ENCODE assay signal across 20 cellular contexts in genomic region chr1:197660389-197660788, GRCh38.
DNase-seq lines count a peak whose midpoint lies in the region; FAIRE-seq and TF ChIP-seq lines count a peak whose summit lies in the region.
"Had no signal": no experiment of that assay in that cellular context is flagged by ENCODE, and none has a peak within 500 bp of the region (broad histone marks: within the 10 kb centered on the region; RNA-seq: fewer than 3 reads in every experiment).

No MANE protein-coding gene starts in this region.

- H3K27ac ChIP-seq in kidney (ENCODE audit: low read depth in 2 of 2, low read length in 2 of 2): no peak overlapping the region
- H3K27ac ChIP-seq in CD4-positive, alpha-beta memory T cell (ENCODE audit: low read depth, low read length): no peak overlapping the region
- H3K27ac ChIP-seq: SJSA1 had no signal

- POLR2A ChIA-PET in CD4-positive, alpha-beta memory T cell (lab: Charles Lee; ENCODE audit: partially characterized antibody): no interaction called here

- H3K27me3 Mint-ChIP-seq in chondrocyte (ENCODE audit: low read depth): no peaks in the 10 kb centered on the region
- no peaks in the 10 kb centered on the region for H3K27me3 Mint-ChIP-seq in CD4-positive, alpha-beta memory T cell
- no peaks in the 10 kb centered on the region for H3K27me3 Mint-ChIP-seq in nephron progenitor cell (ENCODE audit: low read depth, poor library complexity)
- H3K27me3 Mint-ChIP-seq: B cell; CD4-positive, alpha-beta T cell had no signal

- intact Hi-C loops in kidney (cut with DNase I): no loop called here
- intact Hi-C loops in CD4-positive, alpha-beta memory T cell (cut with micrococcal nuclease): no loop called here

- no peaks in the 10 kb centered on the region for H3K9me3 ChIP-seq in kidney (ENCODE audit: control insufficient read depth in 1 of 2, low read length in 2 of 2)
- H3K9me3 ChIP-seq in CD4-positive, alpha-beta memory T cell (ENCODE audit: control insufficient read depth in 1 of 2, low read length in 2 of 2): no peaks in the 10 kb centered on the region
- H3K9me3 ChIP-seq: SJSA1 had no signal

- no peaks in the 10 kb centered on the region for H3K27me3 ChIP-seq in CD4-positive, alpha-beta memory T cell (ENCODE audit: insufficient read depth, low read length)
- H3K27me3 ChIP-seq: SJSA1 had no signal

- no peaks in the 10 kb centered on the region for H3K4me1 ChIP-seq in kidney (ENCODE audit: control insufficient read depth in 1 of 2, insufficient read depth in 1 of 2, low read depth in 1 of 2, low read length in 2 of 2)
- peaks cover 9% of the 10 kb centered on the region for H3K4me1 ChIP-seq in CD4-positive, alpha-beta memory T cell (ENCODE audit: insufficient read depth, low read length)

- no peak overlapping the region for H3K4me3 Mint-ChIP-seq in chondrocyte (ENCODE audit: unreplicated experiment)
- peak overlapping the region in 1 of 8 donors; percentile 12 for H3K4me3 Mint-ChIP-seq in CD4-positive, alpha-beta memory T cell
- no peak overlapping the region for H3K4me3 Mint-ChIP-seq in nephron progenitor cell
- H3K4me3 Mint-ChIP-seq: CD4-positive, alpha-beta T cell had no signal

- no peak overlapping the region for H3K4me3 ChIP-seq in kidney (ENCODE audit: low read length in 2 of 2)
- H3K4me3 ChIP-seq in CD4-positive, alpha-beta memory T cell (ENCODE audit: low read length in 2 of 2): no peak overlapping the region
- H3K4me3 ChIP-seq: GM12878, K562, SJSA1 had no signal

- H3K27ac Mint-ChIP-seq in chondrocyte (ENCODE audit: unreplicated experiment): peak overlapping the region; percentile 38
- peak overlapping the region in 1 of 7 donors; percentile 17 for H3K27ac Mint-ChIP-seq in CD4-positive, alpha-beta memory T cell
- H3K27ac Mint-ChIP-seq in nephron progenitor cell: no peak overlapping the region
- H3K27ac Mint-ChIP-seq: B cell; CD4-positive, alpha-beta T cell had no signal

- FAIRE-seq in kidney (lab: Jason Lieb, UNC): peak; percentile 3
- FAIRE-seq: GM12878, K562 had no signal

- TF ChIP-seq CTCF in chondrocyte (IDR thresholded peaks at IDR 0.05) (no peak), kidney (IDR thresholded peaks at IDR 0.05; ENCODE audit: borderline replicate concordance, extremely low read depth, insufficient read depth) (no peak), nephron progenitor cell (IDR thresholded peaks at IDR 0.05) (no peak)

- H3K9ac ChIP-seq in kidney (ENCODE audit: low read length in 2 of 2): no peak overlapping the region

- DNase-seq in AG08395 (ENCODE audit: low spot score) (peak; percentile 11), EH (ENCODE audit: low read depth) (peak; percentile 33), chondrocyte (ENCODE audit: low spot score) (no peak), kidney (no peak), cerebellar cortex (ENCODE audit: low spot score) (no peak), nephron progenitor cell (no peak), NCI-H1048 (lab: John Stamatoyannopoulos, UW) (no peak)
- DNase-seq in CD4-positive, alpha-beta memory T cell: no peak
- DNase-seq: Calu3; CD4-positive, alpha-beta T cell; DMS79; GOT3; NCI-H1436; NCI-H2029; NCI-H2171; NCI-H774 had no signal

- CTCF ChIA-PET in CD4-positive, alpha-beta memory T cell (lab: Charles Lee; ENCODE audit: partially characterized antibody): no interaction called here

- no peaks in the 10 kb centered on the region for H3K9me3 Mint-ChIP-seq in chondrocyte (ENCODE audit: low read depth)
- peaks cover 0 to 4% (median 0%) of the 10 kb centered on the region in 8 donors for H3K9me3 Mint-ChIP-seq in CD4-positive, alpha-beta memory T cell
- no peaks in the 10 kb centered on the region for H3K9me3 Mint-ChIP-seq in nephron progenitor cell
- H3K9me3 Mint-ChIP-seq: CD4-positive, alpha-beta T cell had no signal

- H3K4me1 Mint-ChIP-seq in chondrocyte (ENCODE audit: low read depth) (peaks cover 24% of the 10 kb centered on the region), nephron progenitor cell (peaks cover 6% of the 10 kb centered on the region)
- peaks cover 13 to 34% (median 21%) of the 10 kb centered on the region in 4 donors for H3K4me1 Mint-ChIP-seq in CD4-positive, alpha-beta memory T cell

- no peaks in the 10 kb centered on the region for H3K36me3 ChIP-seq in kidney (ENCODE audit: control insufficient read depth in 1 of 2, insufficient read depth in 2 of 2, low read length in 2 of 2)
- no peaks in the 10 kb centered on the region for H3K36me3 ChIP-seq in CD4-positive, alpha-beta memory T cell (ENCODE audit: insufficient read depth, low read length)
- H3K36me3 ChIP-seq: SJSA1 had no signal

- H3K36me3 Mint-ChIP-seq in chondrocyte (ENCODE audit: low read depth): peaks cover 2% of the 10 kb centered on the region
- peaks cover 14 to 31% of the 10 kb centered on the region in 2 donors for H3K36me3 Mint-ChIP-seq in CD4-positive, alpha-beta memory T cell
- no peaks in the 10 kb centered on the region for H3K36me3 Mint-ChIP-seq in nephron progenitor cell (ENCODE audit: low read depth)

Comparison
In these comparisons a context has a peak if more than half of its experiments do, and no peak if none do; other contexts are left out.
1. DNase-seq: peak in AG08395 (single experiment) and EH (single experiment); none in chondrocyte (single experiment), kidney (single experiment), cerebellar cortex (single experiment), CD4-positive, alpha-beta memory T cell (0 of 5), nephron progenitor cell (single experiment) and NCI-H1048 (single experiment).